ENCODE assay signal across 15 cellular contexts in the genomic region with DNA sequence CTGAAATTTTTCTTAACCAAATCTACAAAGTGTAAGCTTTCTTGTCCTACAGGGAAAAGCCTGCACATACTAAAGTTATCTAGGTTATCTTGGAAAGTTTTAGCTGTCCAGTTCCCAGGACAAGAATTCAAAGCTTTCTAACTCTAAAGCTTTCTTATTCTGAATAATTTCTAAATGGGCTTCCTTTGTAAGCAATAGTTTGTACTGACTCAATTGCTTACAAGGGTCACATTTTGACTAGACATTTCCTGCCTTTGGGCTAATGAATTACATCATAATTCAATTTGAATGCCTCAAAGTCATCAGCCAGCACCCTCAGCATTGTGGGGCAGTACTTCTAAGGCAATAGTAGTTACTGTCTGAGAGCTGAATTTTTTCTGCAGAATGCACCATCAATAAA.
DNase-seq lines count a peak whose midpoint lies in the region; ATAC-seq lines count a peak whose summit lies in the region.
"Had no signal": no experiment of that assay in that cellular context is flagged by ENCODE, and none has a peak within 500 bp of the region (broad histone marks: within the 10 kb centered on the region; RNA-seq: fewer than 3 reads in every experiment).

No MANE protein-coding gene starts in this region.

- no peak overlapping the region for H4K91ac ChIP-seq in neuronal stem cell (ENCODE audit: low read depth, low read length, poor library complexity)

- no peak overlapping the region for H3K27ac Mint-ChIP-seq in CD8-positive, alpha-beta memory T cell
- H3K27ac Mint-ChIP-seq: activated naive CD8-positive, alpha-beta T cell treated with anti-CD3 and anti-CD28 coated beads, Interleukin-2, amount 10 ng/mL, durations not matched to agents 7 days and 5 days had no signal

- no peak overlapping the region for H2BK120ac ChIP-seq in neuronal stem cell (ENCODE audit: low read depth, low read length)

- H4K8ac ChIP-seq in neuronal stem cell (ENCODE audit: low read depth, low read length), result no peak overlapping the region

- H3K4me3 ChIP-seq in adipocyte (ENCODE audit: low read length) (peak overlapping the region; percentile 1), muscle layer of duodenum (ENCODE audit: low read depth in 1 of 2, low read length in 2 of 2) (no peak overlapping the region), neuronal stem cell (ENCODE audit: low read length in 2 of 2) (no peak overlapping the region)
- no peak overlapping the region for H3K4me3 ChIP-seq in CD8-positive, alpha-beta memory T cell (ENCODE audit: low read length)
- H3K4me3 ChIP-seq: right lobe of liver, SJCRH30 had no signal

- no peak overlapping the region for H3K23ac ChIP-seq in neuronal stem cell (ENCODE audit: low read depth, low read length, poor library complexity)

- peaks cover 57% of the 10 kb centered on the region for H3K4me1 ChIP-seq in adipocyte (ENCODE audit: control insufficient read depth, insufficient read depth, low read length)
- no peaks in the 10 kb centered on the region for H3K4me1 ChIP-seq in muscle layer of duodenum (ENCODE audit: control insufficient read depth in 1 of 2, insufficient read depth in 2 of 2, low read length in 2 of 2)
- H3K4me1 ChIP-seq in neuronal stem cell (ENCODE audit: control insufficient read depth in 2 of 2, insufficient read depth in 1 of 2, low read depth in 1 of 2, low read length in 2 of 2), result no peaks in the 10 kb centered on the region
- H3K4me1 ChIP-seq in CD8-positive, alpha-beta memory T cell (ENCODE audit: insufficient read depth, low read length), result no peaks in the 10 kb centered on the region
- H3K4me1 ChIP-seq: SJCRH30 had no signal

- no peak overlapping the region for H3K4me3 Mint-ChIP-seq in CD8-positive, alpha-beta memory T cell
- H3K4me3 Mint-ChIP-seq: activated naive CD8-positive, alpha-beta T cell treated with anti-CD3 and anti-CD28 coated beads, Interleukin-2, amount 10 ng/mL, durations not matched to agents 7 days and 5 days had no signal

- H3K27me3 Mint-ChIP-seq in CD8-positive, alpha-beta memory T cell, result no peaks in the 10 kb centered on the region
- H3K27me3 Mint-ChIP-seq: activated naive CD8-positive, alpha-beta T cell treated with anti-CD3 and anti-CD28 coated beads, Interleukin-2, amount 10 ng/mL, durations not matched to agents 7 days and 5 days had no signal

- H3K4me1 Mint-ChIP-seq in CD8-positive, alpha-beta memory T cell, result peaks cover 0 to 22% (median 20%) of the 10 kb centered on the region in 3 donors

- peaks cover 15 to 46% (median 27%) of the 10 kb centered on the region in 3 donors for H3K36me3 Mint-ChIP-seq in CD8-positive, alpha-beta memory T cell

- H2BK12ac ChIP-seq in neuronal stem cell (ENCODE audit: low read length), result no peak overlapping the region

- peak overlapping the region; percentile 88 for H3K9ac ChIP-seq in adipocyte (ENCODE audit: low read length)
- no peak overlapping the region for H3K9ac ChIP-seq in neuronal stem cell (ENCODE audit: low read depth, low read length, poor library complexity)

- no peak overlapping the region for H3K4me2 ChIP-seq in neuronal stem cell (ENCODE audit: insufficient read depth, low read length, poor library complexity, severe bottlenecking)

- no peak overlapping the region for H2BK5ac ChIP-seq in neuronal stem cell (ENCODE audit: low read length)

- H2BK15ac ChIP-seq in neuronal stem cell (ENCODE audit: low read length), result no peak overlapping the region

- CTCF ChIA-PET in CD8-positive, alpha-beta memory T cell (lab: Charles Lee), result interaction anchor here (1.2 to 1.5 kb wide), 2 partner anchors 10 to 11 kb away, joined by 3 read pairs; no protein-coding TSS in a partner anchor

- H3K27ac ChIP-seq in muscle layer of duodenum (ENCODE audit: low read length) (peak overlapping the region; percentile 18), neuronal stem cell (replicated peaks; ENCODE audit: low read length) (no peak overlapping the region)
- no peak overlapping the region for H3K27ac ChIP-seq in CD8-positive, alpha-beta memory T cell (ENCODE audit: low read depth, low read length)
- H3K27ac ChIP-seq: neutrophil, right lobe of liver, SJCRH30 had no signal

- H3K27me3 ChIP-seq in adipocyte (replicated peaks; ENCODE audit: control insufficient read depth, insufficient read depth, low read length), result no peaks in the 10 kb centered on the region
- no peaks in the 10 kb centered on the region for H3K27me3 ChIP-seq in muscle layer of duodenum (ENCODE audit: low read depth, low read length)
- no peaks in the 10 kb centered on the region for H3K27me3 ChIP-seq in neuronal stem cell (ENCODE audit: control insufficient read depth in 3 of 3, insufficient read depth in 3 of 3, low read depth in 1 of 3, low read length in 3 of 3)
- H3K27me3 ChIP-seq in CD8-positive, alpha-beta memory T cell (ENCODE audit: insufficient read depth, low read length, poor library complexity, severe bottlenecking), result no peaks in the 10 kb centered on the region
- H3K27me3 ChIP-seq: neutrophil, right lobe of liver, SJCRH30 had no signal

- DNase-seq in activated CD4-positive, alpha-beta T cell treated with anti-CD3 and anti-CD28 coated beads for 48 hours, result peak; percentile 22
- DNase-seq in activated CD4-positive, alpha-beta T cell treated with anti-CD3 and anti-CD28 coated beads, Interleukin-2, amount 50 U/mL, for 1 hour, result no peak
- peak; percentile 44 for DNase-seq in adipocyte (ENCODE audit: low read depth)
- no peak for DNase-seq in D341Med (ENCODE audit: low spot score)
- no peak for DNase-seq in neuronal stem cell (ENCODE audit: low spot score)
- no peak for DNase-seq in CD8-positive, alpha-beta memory T cell
- DNase-seq: activated naive CD8-positive, alpha-beta T cell treated with anti-CD3 and anti-CD28 coated beads, Interleukin-2, amount 10 ng/mL, durations not matched to agents 7 days and 5 days; DND-41; NCI-H1930; NCI-H510A treated with DMSO at 0.1 percent for 48 hours; right lobe of liver; SJCRH30 had no signal

- no peak overlapping the region for H3K14ac ChIP-seq in neuronal stem cell (ENCODE audit: low read length)

- H3K36me3 ChIP-seq in adipocyte (ENCODE audit: control insufficient read depth, insufficient read depth, low read length, severe bottlenecking), result no peaks in the 10 kb centered on the region
- no peaks in the 10 kb centered on the region for H3K36me3 ChIP-seq in muscle layer of duodenum (ENCODE audit: control insufficient read depth in 1 of 2, insufficient read depth in 2 of 2, low read length in 2 of 2)
- no peaks in the 10 kb centered on the region for H3K36me3 ChIP-seq in neuronal stem cell (replicated peaks in 1 of 2; ENCODE audit: control insufficient read depth in 2 of 2, insufficient read depth in 2 of 2, low read length in 2 of 2)
- H3K36me3 ChIP-seq in CD8-positive, alpha-beta memory T cell (ENCODE audit: insufficient read depth, low read length), result no peaks in the 10 kb centered on the region
- H3K36me3 ChIP-seq: neutrophil, right lobe of liver, SJCRH30 had no signal

- no peak overlapping the region for H2AK5ac ChIP-seq in neuronal stem cell (ENCODE audit: low read depth, low read length)

- no peak overlapping the region for H2AFZ ChIP-seq in neuronal stem cell (ENCODE audit: low read length)

- H3K79me1 ChIP-seq in neuronal stem cell (ENCODE audit: low read depth, low read length), result no peaks in the 10 kb centered on the region

- H3K18ac ChIP-seq in neuronal stem cell (ENCODE audit: low read length), result no peak overlapping the region

- H3K9me3 Mint-ChIP-seq in CD8-positive, alpha-beta memory T cell, result peaks cover 2 to 11% (median 8%) of the 10 kb centered on the region in 5 donors

- POLR2A ChIA-PET in CD8-positive, alpha-beta memory T cell (lab: Charles Lee), result no interaction called here

- peak; percentile 54 for ATAC-seq in GM19395 (IDR thresholded peaks at IDR 0.05; ENCODE audit: unreplicated experiment)
- ATAC-seq: right lobe of liver had no signal

- H3K9me3 ChIP-seq in adipocyte (ENCODE audit: control insufficient read depth, low read length), result no peaks in the 10 kb centered on the region
- H3K9me3 ChIP-seq in muscle layer of duodenum (ENCODE audit: control insufficient read depth in 1 of 2, low read length in 2 of 2), result no peaks in the 10 kb centered on the region
- no peaks in the 10 kb centered on the region for H3K9me3 ChIP-seq in neuronal stem cell (replicated peaks in 1 of 2; ENCODE audit: control insufficient read depth in 2 of 2, insufficient read depth in 1 of 2, low read depth in 1 of 2, low read length in 2 of 2)
- no peaks in the 10 kb centered on the region for H3K9me3 ChIP-seq in CD8-positive, alpha-beta memory T cell (ENCODE audit: low read length)
- H3K9me3 ChIP-seq: neutrophil, right lobe of liver had no signal

- no peak overlapping the region for H3K4ac ChIP-seq in neuronal stem cell (ENCODE audit: low read length)

Comparison
In these comparisons a context has a peak if more than half of its experiments do, and no peak if none do; other contexts are left out.
1. DNase-seq: peak in activated CD4-positive, alpha-beta T cell treated with anti-CD3 and anti-CD28 coated beads for 48 hours (single experiment) and adipocyte (single experiment); none in activated CD4-positive, alpha-beta T cell treated with anti-CD3 and anti-CD28 coated beads, Interleukin-2, amount 50 U/mL, for 1 hour (single experiment), D341Med (single experiment), neuronal stem cell (single experiment) and CD8-positive, alpha-beta memory T cell (0 of 5).